ENCODE assay signal across 29 cellular contexts in genomic region chr16:20920091-20920490, GRCh38.
"Had no signal": no experiment of that assay in that cellular context is flagged by ENCODE, and none has a peak within 500 bp of the region (broad histone marks: within the 10 kb centered on the region; RNA-seq: fewer than 3 reads in every experiment).

No MANE protein-coding gene starts in this region.

- H3K27me3 ChIP-seq: adrenal gland, body of pancreas, breast epithelium, SJCRH30 had no signal

- H3K4me3 ChIP-seq: adrenal gland, body of pancreas, breast epithelium, SJCRH30, SK-N-MC had no signal

- H3K9me3 ChIP-seq: adrenal gland, body of pancreas, breast epithelium, SJCRH30 had no signal

- H3K27me3 Mint-ChIP-seq: activated CD8-positive, alpha-beta memory T cell treated with anti-CD3 and anti-CD28 coated beads, Interleukin-2, amount 10 ng/mL, durations not matched to agents 7 days and 5 days; activated naive CD8-positive, alpha-beta T cell treated with anti-CD3 and anti-CD28 coated beads, Interleukin-2, amount 10 ng/mL, durations not matched to agents 7 days and 5 days had no signal

- H3K27ac ChIP-seq: adrenal gland, body of pancreas, breast epithelium, SJCRH30, SK-N-MC had no signal

- ATAC-seq: activated CD4-positive, CD25-positive, alpha-beta regulatory T cell treated with anti-CD3 and anti-CD28 coated beads, Interleukin-2, amount 50 U/mL, for 24 hours; activated CD8-positive, alpha-beta memory T cell treated with anti-CD3 and anti-CD28 coated beads, Interleukin-2, amount 10 ng/mL, durations not matched to agents 7 days and 5 days; body of pancreas; Panc1; WTC11 had no signal

- H3K9me3 Mint-ChIP-seq: activated naive CD8-positive, alpha-beta T cell treated with anti-CD3 and anti-CD28 coated beads, Interleukin-2, amount 10 ng/mL, durations not matched to agents 7 days and 5 days; WTC11 had no signal

- H3K27ac Mint-ChIP-seq: activated CD8-positive, alpha-beta memory T cell treated with anti-CD3 and anti-CD28 coated beads, Interleukin-2, amount 10 ng/mL, durations not matched to agents 7 days and 5 days; activated naive CD8-positive, alpha-beta T cell treated with anti-CD3 and anti-CD28 coated beads, Interleukin-2, amount 10 ng/mL, durations not matched to agents 7 days and 5 days; WTC11 had no signal

- H3K36me3 ChIP-seq: breast epithelium, SJCRH30 had no signal

- H3K4me1 ChIP-seq: body of pancreas, breast epithelium, SJCRH30 had no signal

- DNase-seq: activated CD4-positive, alpha-beta T cell treated with anti-CD3 and anti-CD28 coated beads for 4 hours; activated CD4-positive, alpha-beta T cell treated with anti-CD3 and anti-CD28 coated beads, Interleukin-2, amount 50 U/mL, for 4 hours; activated CD8-positive, alpha-beta memory T cell treated with anti-CD3 and anti-CD28 coated beads for 24 hours; activated CD8-positive, alpha-beta memory T cell treated with anti-CD3 and anti-CD28 coated beads, Interleukin-2, amount 10 ng/mL, durations not matched to agents 7 days and 5 days; activated CD8-positive, alpha-beta memory T cell treated with anti-CD3 and anti-CD28 coated beads, Interleukin-2, amount 50 U/mL, for 48 hours; activated effector memory CD4-positive, alpha-beta T cell treated with anti-CD3 and anti-CD28 coated beads, Interleukin-2, amount 50 U/mL, for 16 hours; activated naive CD4-positive, alpha-beta T cell; activated naive CD4-positive, alpha-beta T cell treated with anti-CD3 and anti-CD28 coated beads, Interleukin-2, amount 50 U/mL, for 16 hours; activated naive CD8-positive, alpha-beta T cell treated with anti-CD3 and anti-CD28 coated beads, Interleukin-2, amount 10 ng/mL, durations not matched to agents 7 days and 5 days; activated T-cell treated with anti-CD3 and anti-CD28 coated beads, Interleukin-2, amount 50 U/mL, for 48 hours; body of pancreas; KG1; MM.1S; MV-4-11; NCI-H1092; NCI-H1436 treated with DMSO at 0.1 percent for 48 hours; NCI-H1694 treated with DMSO at 0.1 percent for 48 hours; NCI-H2029; NCI-H345; NCI-H524 treated with DMSO at 0.1 percent for 48 hours; SHP77; SJCRH30; T1000 had no signal

- H3K36me3 Mint-ChIP-seq: WTC11 had no signal

- H3K4me3 Mint-ChIP-seq: activated CD8-positive, alpha-beta memory T cell treated with anti-CD3 and anti-CD28 coated beads, Interleukin-2, amount 10 ng/mL, durations not matched to agents 7 days and 5 days; activated naive CD8-positive, alpha-beta T cell treated with anti-CD3 and anti-CD28 coated beads, Interleukin-2, amount 10 ng/mL, durations not matched to agents 7 days and 5 days; WTC11 had no signal
